In the genomic region with DNA sequence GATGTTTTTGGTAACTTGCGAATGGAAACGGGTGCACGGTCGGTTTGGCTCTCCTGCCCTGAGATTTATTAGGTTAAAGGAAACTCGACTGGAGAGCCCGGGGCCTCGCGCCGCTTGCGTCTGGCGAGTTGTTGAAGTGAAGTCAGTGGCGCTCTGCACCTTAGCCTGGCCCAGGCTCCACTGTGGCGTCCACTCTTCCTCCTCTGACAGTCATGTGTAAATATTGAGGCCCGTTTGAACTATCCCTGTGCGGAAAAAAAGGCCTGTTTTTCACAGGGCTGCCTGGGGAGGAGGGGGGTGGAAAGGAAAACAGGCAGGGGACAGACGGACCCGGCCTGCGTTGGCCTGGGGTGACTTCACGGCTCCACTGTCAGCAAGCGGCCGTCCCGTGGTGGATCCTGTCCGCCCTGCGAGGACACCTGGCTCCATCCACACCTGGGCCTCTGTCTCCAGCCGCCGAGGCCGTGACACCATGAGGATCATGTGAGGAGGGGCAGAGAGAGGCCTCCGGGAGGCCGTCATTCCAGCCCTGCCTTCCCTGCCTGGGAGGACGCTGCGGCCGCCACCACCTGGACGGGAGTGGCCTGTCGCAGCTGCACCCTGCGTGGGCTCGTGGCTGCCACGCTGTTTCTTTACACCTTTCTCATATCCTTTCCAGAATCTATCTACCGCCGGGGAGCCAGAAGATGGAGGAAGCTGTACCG, we compare ENCODE assay signal across 12 cellular contexts. TPM values are rescaled to one million over a fixed set of nuclear protein-coding genes. Genes with fewer than 3 reads are reported as not detected.
DNase-seq lines count a peak whose midpoint lies in the region; ATAC-seq and TF ChIP-seq lines count a peak whose summit lies in the region.
"Had no signal": no experiment of that assay in that cellular context is flagged by ENCODE, and none has a peak within 500 bp of the region (broad histone marks: within the 10 kb centered on the region; RNA-seq: fewer than 3 reads in every experiment).

No MANE protein-coding gene starts in this region.

- no peaks in the 10 kb centered on the region for H3K27me3 Mint-ChIP-seq in CD8-positive, alpha-beta memory T cell
- H3K27me3 Mint-ChIP-seq in activated T-helper 17 cell treated with anti-CD3 and anti-CD28 coated beads, Interleukin-2, amount 50 U/mL, for 72 hours, result no peaks in the 10 kb centered on the region
- H3K27me3 Mint-ChIP-seq: activated naive CD4-positive, alpha-beta T cell treated with anti-CD3 and anti-CD28 coated beads, Interleukin-2, amount 50 U/mL, for 24 hours had no signal

- no peaks in the 10 kb centered on the region for H3K27me3 ChIP-seq in CD8-positive, alpha-beta memory T cell (ENCODE audit: insufficient read depth, low read length, poor library complexity, severe bottlenecking)
- no peaks in the 10 kb centered on the region for H3K27me3 ChIP-seq in brain microvascular endothelial cell (replicated peaks)
- no peaks in the 10 kb centered on the region for H3K27me3 ChIP-seq in sigmoid colon

- no peak overlapping the region for H3K27ac ChIP-seq in CD8-positive, alpha-beta memory T cell (ENCODE audit: low read depth, low read length)
- peak overlapping the region; percentile 31 for H3K27ac ChIP-seq in brain microvascular endothelial cell
- H3K27ac ChIP-seq in sigmoid colon, result peak overlapping the region; percentile 89 to 93 (median 92)

- DNase-seq in CD8-positive, alpha-beta memory T cell, result no peak
- DNase-seq in brain microvascular endothelial cell (no peak), left kidney (ENCODE audit: low read depth, low spot score) (peak; percentile 60), sigmoid colon (no peak), NCI-H748 (lab: John Stamatoyannopoulos, UW; ENCODE audit: unreplicated experiment) (no peak)
- DNase-seq: activated CD4-positive, alpha-beta T cell treated with anti-CD3 and anti-CD28 coated beads, Interleukin-2, amount 10 ng/mL, durations not matched to agents 24 days and 14 days; NCI-H1694; stimulated activated CD4-positive, alpha-beta T cell treated with anti-CD3 and anti-CD28 coated beads, Interleukin-12 subunit alpha, Interleukin-12 subunit beta, amount 100 ng/mL, for 4 hours had no signal

- H3K27ac Mint-ChIP-seq in CD8-positive, alpha-beta memory T cell, result peak overlapping the region in 5 of 8 donors; percentile 54 to 88 (median 76)
- no peak overlapping the region for H3K27ac Mint-ChIP-seq in activated T-helper 17 cell treated with anti-CD3 and anti-CD28 coated beads, Interleukin-2, amount 50 U/mL, for 72 hours
- H3K27ac Mint-ChIP-seq: activated CD4-positive, alpha-beta T cell treated with anti-CD3 and anti-CD28 coated beads, Interleukin-2, amount 10 ng/mL, durations not matched to agents 24 days and 14 days; activated naive CD4-positive, alpha-beta T cell treated with anti-CD3 and anti-CD28 coated beads, Interleukin-2, amount 50 U/mL, for 24 hours had no signal

- CTCF ChIA-PET in CD8-positive, alpha-beta memory T cell (lab: Charles Lee), result interaction anchor here (1.6 kb wide), 1 partner anchor 247 kb away, joined by 3 read pairs; no protein-coding TSS in a partner anchor

- H3K36me3 ChIP-seq in CD8-positive, alpha-beta memory T cell (ENCODE audit: insufficient read depth, low read length), result no peaks in the 10 kb centered on the region
- H3K36me3 ChIP-seq in brain microvascular endothelial cell (replicated peaks), result no peaks in the 10 kb centered on the region
- no peaks in the 10 kb centered on the region for H3K36me3 ChIP-seq in sigmoid colon

- H3K4me3 Mint-ChIP-seq in CD8-positive, alpha-beta memory T cell, result peak overlapping the region in 2 of 7 donors; percentile 9 to 45
- no peak overlapping the region for H3K4me3 Mint-ChIP-seq in activated T-helper 17 cell treated with anti-CD3 and anti-CD28 coated beads, Interleukin-2, amount 50 U/mL, for 72 hours
- H3K4me3 Mint-ChIP-seq: activated CD4-positive, alpha-beta T cell treated with anti-CD3 and anti-CD28 coated beads, Interleukin-2, amount 10 ng/mL, durations not matched to agents 24 days and 14 days had no signal

- TF ChIP-seq CTCF in brain microvascular endothelial cell (IDR thresholded peaks at IDR 0.05; ENCODE audit: low read depth, low read length, missing control alignments), result no peak
- TF ChIP-seq CTCF in sigmoid colon (IDR thresholded peaks at IDR 0.05), result no peak

- TF ChIP-seq POLR2A in sigmoid colon (IDR thresholded peaks at IDR 0.05), result no peak

- H3K36me3 Mint-ChIP-seq in CD8-positive, alpha-beta memory T cell, result peaks cover 0 to 7% (median 0%) of the 10 kb centered on the region in 3 donors
- no peaks in the 10 kb centered on the region for H3K36me3 Mint-ChIP-seq in activated T-helper 17 cell treated with anti-CD3 and anti-CD28 coated beads, Interleukin-2, amount 50 U/mL, for 72 hours (ENCODE audit: low read depth)
- H3K36me3 Mint-ChIP-seq: activated naive CD4-positive, alpha-beta T cell treated with anti-CD3 and anti-CD28 coated beads, Interleukin-2, amount 50 U/mL, for 24 hours had no signal

- in situ Hi-C loops in brain microvascular endothelial cell (cut with HindIII; ENCODE audit: low pct_ligation_motif_present, low sequenced_read_pairs), result no loop called here

- no peaks in the 10 kb centered on the region for H3K9me3 Mint-ChIP-seq in CD8-positive, alpha-beta memory T cell
- H3K9me3 Mint-ChIP-seq in activated T-helper 17 cell treated with anti-CD3 and anti-CD28 coated beads, Interleukin-2, amount 50 U/mL, for 72 hours, result no peaks in the 10 kb centered on the region
- H3K9me3 Mint-ChIP-seq: activated CD4-positive, alpha-beta T cell treated with anti-CD3 and anti-CD28 coated beads, Interleukin-2, amount 10 ng/mL, durations not matched to agents 24 days and 14 days; activated naive CD4-positive, alpha-beta T cell treated with anti-CD3 and anti-CD28 coated beads, Interleukin-2, amount 50 U/mL, for 24 hours had no signal

- TF ChIP-seq EP300 in sigmoid colon (IDR thresholded peaks at IDR 0.05), result no peak

- H3K4me3 ChIP-seq in CD8-positive, alpha-beta memory T cell (ENCODE audit: low read length), result no peak overlapping the region
- no peak overlapping the region for H3K4me3 ChIP-seq in brain microvascular endothelial cell (ENCODE audit: low read depth, low read length)
- no peak overlapping the region for H3K4me3 ChIP-seq in sigmoid colon

- H3K9me3 ChIP-seq in CD8-positive, alpha-beta memory T cell (ENCODE audit: low read length), result no peaks in the 10 kb centered on the region
- no peaks in the 10 kb centered on the region for H3K9me3 ChIP-seq in sigmoid colon

- peaks cover 17 to 49% (median 23%) of the 10 kb centered on the region in 3 donors for H3K4me1 Mint-ChIP-seq in CD8-positive, alpha-beta memory T cell
- no peaks in the 10 kb centered on the region for H3K4me1 Mint-ChIP-seq in activated T-helper 17 cell treated with anti-CD3 and anti-CD28 coated beads, Interleukin-2, amount 50 U/mL, for 72 hours

- ATAC-seq in GM21529 (IDR thresholded peaks at IDR 0.05; ENCODE audit: unreplicated experiment), result no peak
- no peak for ATAC-seq in activated CD4-positive, CD25-positive, alpha-beta regulatory T cell treated with anti-CD3 and anti-CD28 coated beads, Interleukin-2, amount 50 U/mL, for 24 hours
- no peak for ATAC-seq in activated T-helper 17 cell treated with anti-CD3 and anti-CD28 coated beads, Interleukin-2, amount 50 U/mL, for 72 hours (replicated peaks)

- POLR2A ChIA-PET in CD8-positive, alpha-beta memory T cell (lab: Charles Lee), result no interaction called here

- intact Hi-C loops in sigmoid colon (cut with DNase I), result loop anchor here (5.0 kb wide), 2 partner anchors 258 to 278 kb away; a partner anchor contains a TSS

- peaks cover 13% of the 10 kb centered on the region for H3K4me1 ChIP-seq in CD8-positive, alpha-beta memory T cell (ENCODE audit: insufficient read depth, low read length)
- H3K4me1 ChIP-seq in sigmoid colon, result peaks cover 0 to 32% (median 27%) of the 10 kb centered on the region in 4 donors

- 88 to 92% methylated on average over 40 of the region's 40 CpGs for WGBS in sigmoid colon, 2 donors

RNA-seq across cellular contexts. Expression of a gene that starts 59.8 kb away (rescaled TPM):
- 10 to 100 TPM; 65.0 to 72.5 TPM for total RNA-seq in CD8-positive, alpha-beta memory T cell
- polyA plus RNA-seq in CD8-positive, alpha-beta memory T cell, result 66.4 TPM
- total RNA-seq in sigmoid colon, result 10 to 100 TPM; 33.8 to 49.5 (median 39.6) TPM
- polyA plus RNA-seq in sigmoid colon, result 10 to 100 TPM; 28.4 to 58.0 (median 56.5) TPM
- 10 to 100 TPM; 56.7 to 68.3 TPM for total RNA-seq in activated T-helper 17 cell treated with anti-CD3 and anti-CD28 coated beads, Interleukin-2, amount 50 U/mL, for 72 hours
